In the genomic region with DNA sequence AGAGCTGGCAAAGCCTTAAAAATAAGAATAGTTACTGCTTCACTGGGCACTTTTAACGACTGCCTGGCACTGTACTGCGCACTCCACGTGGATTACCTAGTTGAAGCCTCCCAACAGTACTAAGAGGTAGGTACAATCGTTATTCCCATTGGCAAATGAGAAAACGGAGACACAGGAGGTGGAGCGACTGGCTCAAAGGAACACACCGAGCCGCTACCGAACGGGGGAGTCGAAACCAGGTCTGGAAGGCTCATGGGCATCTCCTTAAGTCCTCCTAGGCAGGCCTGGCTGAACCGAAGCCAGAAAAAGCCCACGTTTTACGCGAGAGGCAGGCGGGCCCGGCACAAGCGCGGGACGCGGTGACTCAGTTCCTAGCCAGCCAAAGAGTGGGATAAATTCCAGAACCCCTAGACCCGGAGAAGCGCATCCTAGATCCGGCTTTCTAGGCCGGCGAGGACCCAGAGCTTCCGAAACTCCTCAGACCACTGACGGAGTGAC, we compare ENCODE assay signal across 8 cellular contexts. TPM values are rescaled to one million over a fixed set of nuclear protein-coding genes. Genes with fewer than 3 reads are reported as not detected.
DNase-seq lines count a peak whose midpoint lies in the region; ATAC-seq lines count a peak whose summit lies in the region.

No MANE protein-coding gene starts in this region.

- H3K27ac Mint-ChIP-seq in T-helper 17 cell: peak overlapping the region; percentile 99

- H3K36me3 Mint-ChIP-seq in T-helper 17 cell (ENCODE audit: low read depth): peaks cover 12% of the 10 kb centered on the region

- no peaks in the 10 kb centered on the region for H3K9me3 ChIP-seq in T-helper 17 cell (ENCODE audit: control insufficient read depth, low read length, poor library complexity, severe bottlenecking)

- H3K4me3 Mint-ChIP-seq in T-helper 17 cell: peak overlapping the region; percentile 100

- H3K4me1 Mint-ChIP-seq in T-helper 17 cell: peaks cover 42% of the 10 kb centered on the region

- DNase-seq in DMS53 (lab: John Stamatoyannopoulos, UW) (peak; percentile 77), DMS53 treated with DMSO at 0.1 percent for 48 hours (lab: John Stamatoyannopoulos, UW; ENCODE audit: unreplicated experiment) (no peak), T-helper 17 cell (no peak), kidney glomerular epithelial cell (lab: John Stamatoyannopoulos, UW) (peak; percentile 43), NCI-H1930 (lab: John Stamatoyannopoulos, UW) (no peak)
- peak; percentile 12 for DNase-seq in central memory CD4-positive, alpha-beta T cell
- DNase-seq in stimulated activated CD4-positive, alpha-beta T cell treated with anti-CD3 and anti-CD28 coated beads, Interleukin-1b, Interleukin-23, amount 100 ng/mL, for 48 hours: peak; percentile 38

- ATAC-seq in HG03432 (IDR thresholded peaks at IDR 0.05; ENCODE audit: unreplicated experiment): peak; percentile 13
- no peak for ATAC-seq in T-helper 17 cell

- no peaks in the 10 kb centered on the region for H3K27me3 Mint-ChIP-seq in T-helper 17 cell

RNA-seq across cellular contexts. Expression of a gene that starts 0.5 kb away (rescaled TPM):
- total RNA-seq in T-helper 17 cell: 10 to 100 TPM; 38.5 to 42.7 TPM

RNA-seq across cellular contexts. Expression of a gene that starts 0.9 kb away (rescaled TPM):
- total RNA-seq in T-helper 17 cell: 100 to 1,000 TPM; 170 to 175 TPM

RNA-seq across cellular contexts. Expression of a gene that starts 30.7 kb away (rescaled TPM):
- total RNA-seq in T-helper 17 cell: 1 to 10 TPM; 3.6 to 3.8 TPM

RNA-seq across cellular contexts. Expression of a gene that starts 30.8 kb away (rescaled TPM):
- 10 to 100 TPM; 35.0 to 42.9 TPM for total RNA-seq in T-helper 17 cell

RNA-seq across cellular contexts. Expression of a gene that starts 33.4 kb away (rescaled TPM):
- total RNA-seq in T-helper 17 cell: 100 to 1,000 TPM; 185 to 220 TPM

Comparison
In these comparisons a context has a peak if more than half of its experiments do, and no peak if none do; other contexts are left out.
1. DNase-seq: peak in DMS53 (single experiment), central memory CD4-positive, alpha-beta T cell (single experiment), kidney glomerular epithelial cell (single experiment) and stimulated activated CD4-positive, alpha-beta T cell treated with anti-CD3 and anti-CD28 coated beads, Interleukin-1b, Interleukin-23, amount 100 ng/mL, for 48 hours (single experiment); none in DMS53 treated with DMSO at 0.1 percent for 48 hours (single experiment), T-helper 17 cell (0 of 3) and NCI-H1930 (0 of 2).